ENCODE assay signal across 15 cellular contexts in genomic region chr14:71524321-71524982, GRCh38.
DNase-seq lines count a peak whose midpoint lies in the region; ATAC-seq, FAIRE-seq and TF ChIP-seq lines count a peak whose summit lies in the region.
"Had no signal": no experiment of that assay in that cellular context is flagged by ENCODE, and none has a peak within 500 bp of the region (broad histone marks: within the 10 kb centered on the region; RNA-seq: fewer than 3 reads in every experiment).

No MANE protein-coding gene starts in this region.

- POLR2A ChIA-PET in OCI-LY7 (lab: Charles Lee) = interaction anchor here (0.5 kb wide), 1 partner anchor 345 kb away, joined by 3 read pairs; no protein-coding TSS in a partner anchor

- no peaks in the 10 kb centered on the region for H3K9me2 ChIP-seq in OCI-LY7 (ENCODE audit: insufficient read depth, low read length)

- no peak overlapping the region for H3K27ac ChIP-seq in OCI-LY7 (ENCODE audit: low read depth, low read length, poor library complexity, severe bottlenecking)
- H3K27ac ChIP-seq in substantia nigra (ENCODE audit: low read depth, low read length, poor library complexity, severe bottlenecking) = no peak overlapping the region
- H3K27ac ChIP-seq: lower lobe of right lung, pancreas had no signal

- no TSS peak for BruUV-seq in OCI-LY7 (replicated peaks; lab: Mats Ljungman, UMichigan)

- DNase-seq in GM12891 (ENCODE audit: insufficient read length, low spot score) = no peak
- DNase-seq in OCI-LY7 (ENCODE audit: low spot score) = peak; percentile 9
- no peak for DNase-seq in Ammon's horn (ENCODE audit: low spot score)
- DNase-seq in HPDE6-E6E7 (ENCODE audit: extremely low spot score) = no peak
- DNase-seq in COLO829 (ENCODE audit: low spot score) = no peak
- DNase-seq in substantia nigra (lab: John Stamatoyannopoulos, UW) = no peak
- DNase-seq: amniotic stem cell; CD4-positive, alpha-beta memory T cell; effector memory CD8-positive, alpha-beta T cell; lower lobe of right lung; MV-4-11; NCI-H748 treated with DMSO at 0.1 percent for 48 hours; pancreas had no signal

- H3K9me3 ChIP-seq in OCI-LY7 (ENCODE audit: low read length) = no peaks in the 10 kb centered on the region
- H3K9me3 ChIP-seq: lower lobe of right lung, pancreas had no signal

- ATAC-seq in GM19438 (IDR thresholded peaks at IDR 0.05; ENCODE audit: low read depth, unreplicated experiment) (peak; percentile 72), HG02938 (IDR thresholded peaks at IDR 0.05; ENCODE audit: unreplicated experiment) (peak; percentile 51)
- ATAC-seq: effector memory CD8-positive, alpha-beta T cell; lower lobe of right lung; pancreas had no signal

- no peaks in the 10 kb centered on the region for H3K79me2 ChIP-seq in OCI-LY7 (ENCODE audit: insufficient read depth, low read depth, low read length)

- no peak for TF ChIP-seq POLR2A in GM12891 (IDR thresholded peaks at IDR 0.05; ENCODE audit: low read depth, low read length)

- intact Hi-C loops in OCI-LY7 (cut with micrococcal nuclease; ENCODE audit: unreplicated experiment) = no loop called here

- no peak overlapping the region for H3K4me3 ChIP-seq in OCI-LY7 (ENCODE audit: low read depth, low read length, poor library complexity, severe bottlenecking)
- H3K4me3 ChIP-seq: lower lobe of right lung, pancreas had no signal

- CTCF ChIA-PET in OCI-LY7 (lab: Charles Lee; ENCODE audit: unreplicated experiment) = interaction anchor here (0.5 kb wide), 1 partner anchor 355 kb away, joined by 3 read pairs; no protein-coding TSS in a partner anchor

- H3K36me3 ChIP-seq in OCI-LY7 (ENCODE audit: insufficient read depth, low read length) = peaks cover under 1% of the 10 kb centered on the region; the same call in 1 of the 2 replicates
- H3K36me3 ChIP-seq: lower lobe of right lung, pancreas had no signal

- no peak overlapping the region for H2AFZ ChIP-seq in OCI-LY7 (ENCODE audit: low read length)

- H3K4me2 ChIP-seq in OCI-LY7 (ENCODE audit: low read length) = no peak overlapping the region

- peak; percentile 79 for FAIRE-seq in GM12891 (lab: Jason Lieb, UNC)
- FAIRE-seq: pancreas had no signal

- no peak for TF ChIP-seq CTCF in OCI-LY7 (conservative IDR thresholded peaks at IDR 0.05; ENCODE audit: low read length)

- peaks cover 14% of the 10 kb centered on the region for H3K4me1 ChIP-seq in OCI-LY7 (ENCODE audit: insufficient read depth, low read length, poor library complexity, severe bottlenecking)
- H3K4me1 ChIP-seq: lower lobe of right lung had no signal

- no peaks in the 10 kb centered on the region for H4K20me1 ChIP-seq in OCI-LY7 (ENCODE audit: insufficient read depth, low read length)

TF ChIP-seq in GM12891, 5 proteins besides CTCF, POLR2A, EP300 and RAD21:
- TF ChIP-seq POLR2AphosphoS5 (IDR thresholded peaks at IDR 0.05; ENCODE audit: low read depth, low read length) (no peak), POU2F2 (IDR thresholded peaks at IDR 0.05; ENCODE audit: low read depth, low read length) (no peak), PAX5 (IDR thresholded peaks at IDR 0.05; ENCODE audit: insufficient read depth, low read length, severe bottlenecking) (no peak), TAF1 (IDR thresholded peaks at IDR 0.05; ENCODE audit: low read depth, low read length) (no peak), SPI1 (IDR thresholded peaks at IDR 0.05; ENCODE audit: low read depth, low read length) (no peak)
